In genomic region chr1:166876540-166876838, GRCh38 we compare ENCODE assay signal across 7 cellular contexts. TPM values are rescaled to one million over a fixed set of nuclear protein-coding genes. Genes with fewer than 3 reads are reported as not detected.
A peak's percentile ranks its signal among the peaks of the same experiment; 100 is the strongest.
DNase-seq lines count a peak whose midpoint lies in the region; ATAC-seq and TF ChIP-seq lines count a peak whose summit lies in the region.

No MANE protein-coding gene starts in this region.

- H3K36me3 ChIP-seq in ovary, result no peaks in the 10 kb centered on the region

- 0 to 1% (median 0%) methylated on average over 7 of the region's 7 CpGs for WGBS in ovary, 3 donors

- CTCF ChIA-PET in HEK293T (lab: Yijun Ruan, JAX), result interaction anchor here (0.6 to 1.0 kb wide), 3 partner anchors 176 to 995 kb away, joined by 3 read pairs; no protein-coding TSS in a partner anchor

- no peak for TF ChIP-seq POLR2A in ovary (IDR thresholded peaks at IDR 0.05)

- TF ChIP-seq CTCF in choroid plexus epithelial cell (conservative IDR thresholded peaks at IDR 0.05; ENCODE audit: low read depth, low read length) (no peak), ovary (IDR thresholded peaks at IDR 0.05) (peak in 1 of 3 donors; percentile 40)

- H3K27ac ChIP-seq in ovary, result no peak overlapping the region

- POLR2A ChIA-PET in HEK293T (lab: Yijun Ruan, JAX), result interaction anchor here (0.7 to 1.6 kb wide), 10 partner anchors 9 to 347 kb away, joined by 3 to 9 read pairs (median 4); partner anchors contain the start of genes POGK and POU2F1

- H3K27me3 ChIP-seq in ovary, result no peaks in the 10 kb centered on the region

- H3K9me3 ChIP-seq in ovary, result no peaks in the 10 kb centered on the region

- DNase-seq in choroid plexus epithelial cell (ENCODE audit: low read depth) (no peak), ovary (no peak), epidermal melanocyte (ENCODE audit: insufficient read length, low spot score) (no peak), cortex of kidney (lab: John Stamatoyannopoulos, UW) (no peak), HEK293T (ENCODE audit: extremely low spot score) (no peak)

- intact Hi-C loops in ovary (cut with DNase I), result no loop called here

- ATAC-seq in GM19455 (IDR thresholded peaks at IDR 0.05; ENCODE audit: unreplicated experiment) (peak; percentile 4), HG03469 (IDR thresholded peaks at IDR 0.05; ENCODE audit: unreplicated experiment) (peak; percentile 1)

- H3K4me1 ChIP-seq in ovary (ENCODE audit: insufficient read depth), result no peaks in the 10 kb centered on the region

- H3K4me3 ChIP-seq in choroid plexus epithelial cell (ENCODE audit: low read depth, low read length) (peak overlapping the region; percentile 80), ovary (peak overlapping the region; percentile 32)

- no peak for TF ChIP-seq EP300 in ovary (IDR thresholded peaks at IDR 0.05)

TF ChIP-seq in HEK293T, 16 proteins besides CTCF, POLR2A, EP300 and RAD21:
- TF ChIP-seq ARNT (IDR thresholded peaks at IDR 0.05), result no peak
- no peak for TF ChIP-seq FOXK2 (IDR thresholded peaks at IDR 0.05)
- TF ChIP-seq BHLHE40 (IDR thresholded peaks at IDR 0.05; ENCODE audit: borderline replicate concordance), result no peak
- no peak for TF ChIP-seq TARDBP (IDR thresholded peaks at IDR 0.05)
- TF ChIP-seq L3MBTL2 (conservative IDR thresholded peaks at IDR 0.05), result no peak; the same call in 1 of the 2 replicates
- no peak for TF ChIP-seq FOXA1 (IDR thresholded peaks at IDR 0.05)
- no peak for TF ChIP-seq SP1 (IDR thresholded peaks at IDR 0.05)
- no peak for TF ChIP-seq CTBP1 (IDR thresholded peaks at IDR 0.05; ENCODE audit: borderline replicate concordance)
- no peak for TF ChIP-seq FOXM1 (IDR thresholded peaks at IDR 0.05; ENCODE audit: borderline replicate concordance)
- TF ChIP-seq PKNOX1 (IDR thresholded peaks at IDR 0.05), result no peak
- no peak for TF ChIP-seq ZNF384 (IDR thresholded peaks at IDR 0.05)
- TF ChIP-seq LEF1 (IDR thresholded peaks at IDR 0.05; ENCODE audit: borderline replicate concordance), result no peak
- TF ChIP-seq HDGF (IDR thresholded peaks at IDR 0.05; ENCODE audit: borderline replicate concordance), result no peak
- TF ChIP-seq SUZ12 (IDR thresholded peaks at IDR 0.05), result no peak
- no peak for TF ChIP-seq ELF4 (IDR thresholded peaks at IDR 0.05)
- TF ChIP-seq NFRKB (IDR thresholded peaks at IDR 0.05), result no peak

RNA-seq across cellular contexts. Expression of gene TADA1, which starts 0.4 kb away (rescaled TPM):
- total RNA-seq in ovary, result 10 to 100 TPM; 10.6 to 15.0 (median 11.5) TPM
- 10 to 100 TPM in 1 of 2 donors, 1 to 10 TPM in 1; 9.8 to 13.5 TPM for polyA plus RNA-seq in ovary

RNA-seq across cellular contexts. Expression of gene POGK, which starts 37.2 kb away (rescaled TPM):
- total RNA-seq in ovary, result 10 to 100 TPM; 17.3 to 44.5 (median 41.5) TPM
- polyA plus RNA-seq in ovary, result 10 to 100 TPM; 12.7 to 28.2 TPM
